ENCODE assay signal across 1 cellular context in genomic region chr16:4936991-4937781, GRCh38.
A peak's percentile ranks its signal among the peaks of the same experiment; 100 is the strongest.
TF ChIP-seq lines count a peak whose summit lies in the region.

TSS of gene PPL (minus strand) at chr16:4937148. CDS start at chr16:4937045, 103 bp downstream.

TF ChIP-seq in HepG2, 621 proteins besides CTCF, POLR2A, EP300 and RAD21 (continued from another document and continues in another):
- TF ChIP-seq LRRFIP1 (CRISPR knock-in tag; conservative IDR thresholded peaks at IDR 0.05) (no peak), PHB2 (IDR thresholded peaks at IDR 0.05; ENCODE audit: partially characterized antibody) (no peak), SNRNP70 (IDR thresholded peaks at IDR 0.05; ENCODE audit: low read depth, low read length) (no peak), ZNF772 (CRISPR knock-in tag; IDR thresholded peaks at IDR 0.05) (peak; percentile 21; the same call in 1 of the 2 replicates), RARG (CRISPR knock-in tag; IDR thresholded peaks at IDR 0.05; ENCODE audit: low read depth) (no peak), KDM6A (CRISPR knock-in tag; IDR thresholded peaks at IDR 0.05; ENCODE audit: low read depth) (no peak), ZNF230 (CRISPR knock-in tag; IDR thresholded peaks at IDR 0.05) (0 out of 2 replicates have a peak, but pooled peaks have one; percentile 34), NFAT5 (CRISPR knock-in tag; IDR thresholded peaks at IDR 0.05) (no peak), HDAC2 (CRISPR knock-in tag; IDR thresholded peaks at IDR 0.05) (peak; percentile 62), MTF1 (CRISPR knock-in tag; IDR thresholded peaks at IDR 0.05) (no peak), ARID4A (CRISPR knock-in tag; IDR thresholded peaks at IDR 0.05; ENCODE audit: borderline replicate concordance) (peak; percentile 76), PHF21A (CRISPR knock-in tag; IDR thresholded peaks at IDR 0.05) (peak; percentile 78), BRF2 (CRISPR knock-in tag; IDR thresholded peaks at IDR 0.05) (no peak), HNF4G (IDR thresholded peaks at IDR 0.05; ENCODE audit: borderline replicate concordance, low read depth, low read length) (peak; percentile 69), HNF4G (CRISPR knock-in tag; IDR thresholded peaks at IDR 0.05; ENCODE audit: borderline replicate concordance, low read depth) (no peak), HNRNPL (IDR thresholded peaks at IDR 0.05; ENCODE audit: low read depth, low read length) (peak; percentile 74; the same call in 1 of the 2 replicates), ZFP1 (CRISPR knock-in tag; IDR thresholded peaks at IDR 0.05) (no peak), ERF (CRISPR knock-in tag; IDR thresholded peaks at IDR 0.05) (peak; percentile 58; the same call in 1 of the 2 replicates), ZSCAN30 (CRISPR knock-in tag; IDR thresholded peaks at IDR 0.05) (no peak), ZNF510 (CRISPR knock-in tag; IDR thresholded peaks at IDR 0.05; ENCODE audit: low read depth) (no peak), ZBTB2 (CRISPR knock-in tag; IDR thresholded peaks at IDR 0.05; ENCODE audit: low read depth) (peak; percentile 59; the same call in 1 of the 2 replicates), E2F5 (CRISPR knock-in tag; conservative IDR thresholded peaks at IDR 0.05) (0 out of 2 replicates have a peak, but pooled peaks have one; percentile 8), ZNF546 (CRISPR knock-in tag; conservative IDR thresholded peaks at IDR 0.05) (peak; percentile 42; the same call in 1 of the 2 replicates), ADNP (CRISPR knock-in tag; IDR thresholded peaks at IDR 0.05) (no peak; the same call in 1 of the 2 replicates), KDM4B (CRISPR knock-in tag; IDR thresholded peaks at IDR 0.05) (peak; percentile 43; the same call in 1 of the 2 replicates), NONO (IDR thresholded peaks at IDR 0.05) (no peak), NONO (CRISPR knock-in tag; conservative IDR thresholded peaks at IDR 0.05) (no peak; the same call in 1 of the 2 replicates), IRX3 (CRISPR knock-in tag; IDR thresholded peaks at IDR 0.05; ENCODE audit: borderline replicate concordance, low read depth) (no peak), ZNF256 (CRISPR knock-in tag; conservative IDR thresholded peaks at IDR 0.05) (no peak), MNT (IDR thresholded peaks at IDR 0.05) (no peak), ZBTB8A (CRISPR knock-in tag; IDR thresholded peaks at IDR 0.05; ENCODE audit: borderline replicate concordance, low read depth) (0 out of 2 replicates have a peak, but pooled peaks have one; percentile 23), ZNF737 (CRISPR knock-in tag; IDR thresholded peaks at IDR 0.05; ENCODE audit: borderline replicate concordance) (0 out of 2 replicates have a peak, but pooled peaks have one; percentile 24), ZKSCAN5 (CRISPR knock-in tag; IDR thresholded peaks at IDR 0.05) (no peak), CAMTA2 (CRISPR knock-in tag; IDR thresholded peaks at IDR 0.05; ENCODE audit: borderline replicate concordance) (no peak), YEATS4 (CRISPR knock-in tag; IDR thresholded peaks at IDR 0.05; ENCODE audit: borderline replicate concordance) (peak; percentile 77; the same call in 1 of the 2 replicates), POGZ (CRISPR knock-in tag; IDR thresholded peaks at IDR 0.05) (0 out of 2 replicates have a peak, but pooled peaks have one; percentile 6), RXRB (CRISPR knock-in tag; IDR thresholded peaks at IDR 0.05; ENCODE audit: borderline replicate concordance) (0 out of 2 replicates have a peak, but pooled peaks have one; percentile 24), RNF219 (CRISPR knock-in tag; IDR thresholded peaks at IDR 0.05) (no peak), ARHGAP35 (CRISPR knock-in tag; IDR thresholded peaks at IDR 0.05; ENCODE audit: borderline replicate concordance) (0 out of 2 replicates have a peak, but pooled peaks have one; percentile 43), KLF12 (CRISPR knock-in tag; IDR thresholded peaks at IDR 0.05; ENCODE audit: borderline replicate concordance) (peak; percentile 84; the same call in 1 of the 2 replicates), NR2C2 (CRISPR knock-in tag; IDR thresholded peaks at IDR 0.05; ENCODE audit: borderline replicate concordance) (peak; percentile 43; the same call in 1 of the 2 replicates)
